1 cellular context compared by ENCODE assay signal in genomic region chr12:53196486-53196885, GRCh38.
TF ChIP-seq lines count a peak whose summit lies in the region.

No MANE protein-coding gene starts in this region.

TF ChIP-seq in HCT116, 20 proteins besides CTCF, POLR2A, EP300 and RAD21:
- TF ChIP-seq, protein P1, sequence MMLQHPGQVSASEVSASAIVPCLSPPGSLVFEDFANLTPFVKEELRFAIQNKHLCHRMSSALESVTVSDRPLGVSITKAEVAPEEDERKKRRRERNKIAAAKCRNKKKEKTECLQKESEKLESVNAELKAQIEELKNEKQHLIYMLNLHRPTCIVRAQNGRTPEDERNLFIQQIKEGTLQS (IDR thresholded peaks at IDR 0.05) = no peak
- no peak for TF ChIP-seq EZH2phosphoT487 (IDR thresholded peaks at IDR 0.05; ENCODE audit: borderline replicate concordance)
- TF ChIP-seq JUND (IDR thresholded peaks at IDR 0.05) = no peak
- no peak for TF ChIP-seq ELF1 (IDR thresholded peaks at IDR 0.05; ENCODE audit: borderline replicate concordance, low read depth)
- TF ChIP-seq SRF (IDR thresholded peaks at IDR 0.05; ENCODE audit: low read depth) = no peak
- TF ChIP-seq, protein P2, sequence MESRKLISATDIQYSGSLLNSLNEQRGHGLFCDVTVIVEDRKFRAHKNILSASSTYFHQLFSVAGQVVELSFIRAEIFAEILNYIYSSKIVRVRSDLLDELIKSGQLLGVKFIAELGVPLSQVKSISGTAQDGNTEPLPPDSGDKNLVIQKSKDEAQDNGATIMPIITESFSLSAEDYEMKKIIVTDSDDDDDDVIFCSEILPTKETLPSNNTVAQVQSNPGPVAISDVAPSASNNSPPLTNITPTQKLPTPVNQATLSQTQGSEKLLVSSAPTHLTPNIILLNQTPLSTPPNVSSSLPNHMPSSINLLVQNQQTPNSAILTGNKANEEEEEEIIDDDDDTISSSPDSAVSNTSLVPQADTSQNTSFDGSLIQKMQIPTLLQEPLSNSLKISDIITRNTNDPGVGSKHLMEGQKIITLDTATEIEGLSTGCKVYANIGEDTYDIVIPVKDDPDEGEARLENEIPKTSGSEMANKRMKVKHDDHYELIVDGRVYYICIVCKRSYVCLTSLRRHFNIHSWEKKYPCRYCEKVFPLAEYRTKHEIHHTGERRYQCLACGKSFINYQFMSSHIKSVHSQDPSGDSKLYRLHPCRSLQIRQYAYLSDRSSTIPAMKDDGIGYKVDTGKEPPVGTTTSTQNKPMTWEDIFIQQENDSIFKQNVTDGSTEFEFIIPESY (IDR thresholded peaks at IDR 0.05; ENCODE audit: extremely low read depth, insufficient replicate concordance, low read length) = no peak
- no peak for TF ChIP-seq EZH2 (IDR thresholded peaks at IDR 0.05)
- TF ChIP-seq YY1 (IDR thresholded peaks at IDR 0.05; ENCODE audit: extremely low read depth, insufficient replicate concordance, low read depth, low read length) = no peak
- TF ChIP-seq TCF7L2 (IDR thresholded peaks at IDR 0.05; ENCODE audit: borderline replicate concordance, extremely low read depth, insufficient read depth, insufficient read length) = no peak
- no peak for TF ChIP-seq EGR1 (IDR thresholded peaks at IDR 0.05; ENCODE audit: low read depth)
- TF ChIP-seq POLR2AphosphoS5 (IDR thresholded peaks at IDR 0.05; ENCODE audit: low read depth, low read length) = no peak
- no peak for TF ChIP-seq SIN3A (IDR thresholded peaks at IDR 0.05; ENCODE audit: low read depth)
- no peak for TF ChIP-seq SP1 (IDR thresholded peaks at IDR 0.05; ENCODE audit: low read depth)
- TF ChIP-seq, protein P3, sequence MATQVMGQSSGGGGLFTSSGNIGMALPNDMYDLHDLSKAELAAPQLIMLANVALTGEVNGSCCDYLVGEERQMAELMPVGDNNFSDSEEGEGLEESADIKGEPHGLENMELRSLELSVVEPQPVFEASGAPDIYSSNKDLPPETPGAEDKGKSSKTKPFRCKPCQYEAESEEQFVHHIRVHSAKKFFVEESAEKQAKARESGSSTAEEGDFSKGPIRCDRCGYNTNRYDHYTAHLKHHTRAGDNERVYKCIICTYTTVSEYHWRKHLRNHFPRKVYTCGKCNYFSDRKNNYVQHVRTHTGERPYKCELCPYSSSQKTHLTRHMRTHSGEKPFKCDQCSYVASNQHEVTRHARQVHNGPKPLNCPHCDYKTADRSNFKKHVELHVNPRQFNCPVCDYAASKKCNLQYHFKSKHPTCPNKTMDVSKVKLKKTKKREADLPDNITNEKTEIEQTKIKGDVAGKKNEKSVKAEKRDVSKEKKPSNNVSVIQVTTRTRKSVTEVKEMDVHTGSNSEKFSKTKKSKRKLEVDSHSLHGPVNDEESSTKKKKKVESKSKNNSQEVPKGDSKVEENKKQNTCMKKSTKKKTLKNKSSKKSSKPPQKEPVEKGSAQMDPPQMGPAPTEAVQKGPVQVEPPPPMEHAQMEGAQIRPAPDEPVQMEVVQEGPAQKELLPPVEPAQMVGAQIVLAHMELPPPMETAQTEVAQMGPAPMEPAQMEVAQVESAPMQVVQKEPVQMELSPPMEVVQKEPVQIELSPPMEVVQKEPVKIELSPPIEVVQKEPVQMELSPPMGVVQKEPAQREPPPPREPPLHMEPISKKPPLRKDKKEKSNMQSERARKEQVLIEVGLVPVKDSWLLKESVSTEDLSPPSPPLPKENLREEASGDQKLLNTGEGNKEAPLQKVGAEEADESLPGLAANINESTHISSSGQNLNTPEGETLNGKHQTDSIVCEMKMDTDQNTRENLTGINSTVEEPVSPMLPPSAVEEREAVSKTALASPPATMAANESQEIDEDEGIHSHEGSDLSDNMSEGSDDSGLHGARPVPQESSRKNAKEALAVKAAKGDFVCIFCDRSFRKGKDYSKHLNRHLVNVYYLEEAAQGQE (IDR thresholded peaks at IDR 0.05; ENCODE audit: low read depth) = no peak
- no peak for TF ChIP-seq CBX3 (IDR thresholded peaks at IDR 0.05; ENCODE audit: low read depth)
- no peak for TF ChIP-seq ZNF274 (IDR thresholded peaks at IDR 0.05; ENCODE audit: low read depth, low read length)
- no peak for TF ChIP-seq ZFX (IDR thresholded peaks at IDR 0.05)
- no peak for TF ChIP-seq FOSL1 (IDR thresholded peaks at IDR 0.05; ENCODE audit: low read depth)
